ENCODE assay signal across 1 cellular context in genomic region chrX:15834827-15835595, GRCh38.
TF ChIP-seq lines count a peak whose summit lies in the region.

No MANE protein-coding gene starts in this region.

TF ChIP-seq in HEK293, 187 proteins besides CTCF, POLR2A, EP300 and RAD21 (continued from another document):
- TF ChIP-seq PRDM10 (tag by site-specific recombination; IDR thresholded peaks at IDR 0.05) (no peak), PATZ1 (tag by site-specific recombination; IDR thresholded peaks at IDR 0.05) (no peak), EGR2 (tag by site-specific recombination; IDR thresholded peaks at IDR 0.05; ENCODE audit: low read depth) (no peak), ZNF692 (tag by site-specific recombination; IDR thresholded peaks at IDR 0.05) (no peak), ZNF248 (tag by site-specific recombination; IDR thresholded peaks at IDR 0.05) (no peak)
